2 cellular contexts compared by ENCODE assay signal in genomic region chr9:136557036-136557435, GRCh38.
TF ChIP-seq lines count a peak whose summit lies in the region.

No MANE protein-coding gene starts in this region.

TF ChIP-seq in A549, 52 proteins besides CTCF, POLR2A, EP300 and RAD21 (continued from another document):
- TF ChIP-seq PBX3 (IDR thresholded peaks at IDR 0.05) (no peak), BCL3 (IDR thresholded peaks at IDR 0.05) (no peak), RCOR1 (IDR thresholded peaks at IDR 0.05; ENCODE audit: low read depth, low read length) (no peak), E2F6 (IDR thresholded peaks at IDR 0.05; ENCODE audit: borderline replicate concordance, low read depth) (no peak), SMC3 (IDR thresholded peaks at IDR 0.05) (no peak), HOXB13 (CRISPR knock-in tag; IDR thresholded peaks at IDR 0.05; ENCODE audit: low read depth) (no peak), MAX (IDR thresholded peaks at IDR 0.05) (no peak), MAZ (IDR thresholded peaks at IDR 0.05; ENCODE audit: borderline replicate concordance, low read depth, low read length) (no peak), NR3C1 (IDR thresholded peaks at IDR 0.05) (no peak), POLR2AphosphoS2 (conservative IDR thresholded peaks at IDR 0.05; ENCODE audit: low read length) (no peak), KDM5A (IDR thresholded peaks at IDR 0.05) (no peak), PHF8 (IDR thresholded peaks at IDR 0.05; ENCODE audit: borderline replicate concordance, low read depth) (no peak), CHD2 (IDR thresholded peaks at IDR 0.05; ENCODE audit: low read length, partially characterized antibody) (no peak), KDM1A (IDR thresholded peaks at IDR 0.05; ENCODE audit: low read depth) (no peak), HEYL (CRISPR knock-in tag; IDR thresholded peaks at IDR 0.05) (no peak), NFE2L2 (conservative IDR thresholded peaks at IDR 0.05; ENCODE audit: low read length) (no peak), SREBF2 (IDR thresholded peaks at IDR 0.05) (no peak)

TF ChIP-seq in IMR-90, 13 proteins besides CTCF, POLR2A, EP300 and RAD21:
- no peak for TF ChIP-seq ELK1 (IDR thresholded peaks at IDR 0.05; ENCODE audit: borderline replicate concordance, low read depth, low read length)
- no peak for TF ChIP-seq RCOR1 (IDR thresholded peaks at IDR 0.05; ENCODE audit: insufficient replicate concordance, low read length)
- TF ChIP-seq CHD1 (IDR thresholded peaks at IDR 0.05; ENCODE audit: low read depth, low read length), result no peak
- no peak for TF ChIP-seq BHLHE40 (IDR thresholded peaks at IDR 0.05; ENCODE audit: low read depth, low read length)
- no peak for TF ChIP-seq MAFK (IDR thresholded peaks at IDR 0.05; ENCODE audit: low read depth, low read length)
- TF ChIP-seq CEBPB (IDR thresholded peaks at IDR 0.05; ENCODE audit: low read depth, low read length), result no peak
- no peak for TF ChIP-seq MXI1 (IDR thresholded peaks at IDR 0.05; ENCODE audit: borderline replicate concordance, low read depth, low read length)
- TF ChIP-seq FOS (IDR thresholded peaks at IDR 0.05; ENCODE audit: low read depth, low read length), result no peak
- no peak for TF ChIP-seq RFX5 (IDR thresholded peaks at IDR 0.05; ENCODE audit: low read depth, low read length)
- no peak for TF ChIP-seq SMC3 (IDR thresholded peaks at IDR 0.05; ENCODE audit: low read depth, low read length)
- no peak for TF ChIP-seq MAZ (IDR thresholded peaks at IDR 0.05; ENCODE audit: borderline replicate concordance, low read depth, low read length)
- TF ChIP-seq USF2 (IDR thresholded peaks at IDR 0.05; ENCODE audit: low read depth, low read length), result no peak
- TF ChIP-seq NFE2L2 (IDR thresholded peaks at IDR 0.05; ENCODE audit: low read depth, low read length), result no peak
